In genomic region chr1:57638239-57638638, GRCh38 we compare ENCODE assay signal across 1 cellular context.
TF ChIP-seq lines count a peak whose summit lies in the region.

No MANE protein-coding gene starts in this region.

TF ChIP-seq in HEK293, 187 proteins besides CTCF, POLR2A, EP300 and RAD21 (continued from another document):
- TF ChIP-seq HIC1 (tag by site-specific recombination; IDR thresholded peaks at IDR 0.05): no peak
- TF ChIP-seq GLIS1 (tag by site-specific recombination; IDR thresholded peaks at IDR 0.05): no peak
- TF ChIP-seq ATF2 (tag by site-specific recombination; IDR thresholded peaks at IDR 0.05; ENCODE audit: low read depth): peak; percentile 88
- no peak for TF ChIP-seq ZNF239 (tag by site-specific recombination; IDR thresholded peaks at IDR 0.05)
- TF ChIP-seq ZNF335 (tag by site-specific recombination; conservative IDR thresholded peaks at IDR 0.05): 0 out of 2 replicates have a peak, but pooled peaks have one; percentile 19
- TF ChIP-seq, protein P1, sequence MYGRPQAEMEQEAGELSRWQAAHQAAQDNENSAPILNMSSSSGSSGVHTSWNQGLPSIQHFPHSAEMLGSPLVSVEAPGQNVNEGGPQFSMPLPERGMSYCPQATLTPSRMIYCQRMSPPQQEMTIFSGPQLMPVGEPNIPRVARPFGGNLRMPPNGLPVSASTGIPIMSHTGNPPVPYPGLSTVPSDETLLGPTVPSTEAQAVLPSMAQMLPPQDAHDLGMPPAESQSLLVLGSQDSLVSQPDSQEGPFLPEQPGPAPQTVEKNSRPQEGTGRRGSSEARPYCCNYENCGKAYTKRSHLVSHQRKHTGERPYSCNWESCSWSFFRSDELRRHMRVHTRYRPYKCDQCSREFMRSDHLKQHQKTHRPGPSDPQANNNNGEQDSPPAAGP (tag by site-specific recombination; IDR thresholded peaks at IDR 0.05): no peak
- TF ChIP-seq ZNF366 (tag by site-specific recombination; conservative IDR thresholded peaks at IDR 0.05): peak; percentile 53; the same call in 1 of the 2 replicates
- TF ChIP-seq AEBP2 (tag by site-specific recombination; IDR thresholded peaks at IDR 0.05; ENCODE audit: borderline replicate concordance): no peak
- TF ChIP-seq PBX3 (CRISPR knock-in tag; IDR thresholded peaks at IDR 0.05): no peak
- no peak for TF ChIP-seq ZNF518A (tag by site-specific recombination; conservative IDR thresholded peaks at IDR 0.05; ENCODE audit: low read depth)
- no peak for TF ChIP-seq ZBTB49 (tag by site-specific recombination; IDR thresholded peaks at IDR 0.05; ENCODE audit: low read depth)
- TF ChIP-seq ZXDB (tag by site-specific recombination; IDR thresholded peaks at IDR 0.05): 0 out of 2 replicates have a peak, but pooled peaks have one; percentile 31
